ENCODE assay signal across 2 cellular contexts in the genomic region with DNA sequence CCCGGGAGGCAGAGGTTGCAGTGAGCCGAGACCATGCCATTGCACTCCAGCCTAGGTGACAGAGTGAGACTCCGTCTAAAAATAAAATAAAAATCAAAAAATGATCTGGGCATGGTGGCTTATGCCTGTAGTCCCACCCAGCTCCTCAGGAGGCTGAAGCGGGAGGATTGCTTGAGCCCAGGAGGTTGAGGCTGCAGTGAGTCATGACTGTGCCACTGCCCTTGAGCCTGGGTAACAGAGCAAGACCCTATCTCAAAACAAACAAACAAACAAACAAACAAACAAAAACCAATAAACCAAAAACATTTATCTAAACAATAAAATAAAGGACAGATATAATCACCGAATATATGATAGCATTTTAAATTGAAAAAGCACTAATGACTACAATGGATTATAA. TPM values are rescaled to one million over a fixed set of nuclear protein-coding genes. Genes with fewer than 3 reads are reported as not detected.
"Had no signal": no experiment of that assay in that cellular context is flagged by ENCODE, and none has a peak within 500 bp of the region (broad histone marks: within the 10 kb centered on the region; RNA-seq: fewer than 3 reads in every experiment).

No MANE protein-coding gene starts in this region.

RNA-seq across cellular contexts. Expression of gene RAB3IL1, which starts 36.3 kb away (rescaled TPM):
- total RNA-seq: natural killer cell treated with Interleukin-12 subunit alpha and Interleukin-12 subunit beta and Interleukin-15 and Interleukin-18, amount 100 ng/mL, for 72 hours had no signal
- polyA plus RNA-seq: naive thymus-derived CD4-positive, alpha-beta T cell had no signal
